In genomic region chr16:28711220-28712083, GRCh38 we compare ENCODE assay signal across 8 cellular contexts. TPM values are rescaled to one million over a fixed set of nuclear protein-coding genes. Genes with fewer than 3 reads are reported as not detected.
A peak's percentile ranks its signal among the peaks of the same experiment; 100 is the strongest.
DNase-seq lines count a peak whose midpoint lies in the region; ATAC-seq, FAIRE-seq and TF ChIP-seq lines count a peak whose summit lies in the region.
"Not testable (repeated sequence)": the region's sequence is repeated elsewhere in the genome, so short reads cannot be mapped to it uniquely, and the experiment has no call there.

Gene EIF3C, plus strand, starts transcription at chr16:28711464. Its CDS starts 223 bp downstream, at chr16:28711687.

- H2AFZ ChIP-seq in GM12878 (ENCODE audit: control insufficient read depth, low read depth, low read length) = not testable (repeated sequence)

- CTCF ChIA-PET in GM12878 (lab: Yijun Ruan, JAX) = not testable (repeated sequence)

- SMC1A ChIA-PET in GM12878 (lab: Charles Lee; ENCODE audit: uncharacterized antibody, unreplicated experiment) = not testable (repeated sequence)

- not testable (repeated sequence) for H3K4me3 ChIP-seq in GM12878, cardiac muscle cell, upper lobe of right lung

- peak within 1 kb of the TSS; percentile 76 for H3K4me3 Mint-ChIP-seq in nephron progenitor cell

- H3K9me3 ChIP-seq in GM12878 (replicated peaks; ENCODE audit: control insufficient read depth, insufficient read depth, low read length); cardiac muscle cell (ENCODE audit: low read depth); upper lobe of right lung: not testable (repeated sequence)

- intact Hi-C loops in GM12878 (cut with micrococcal nuclease; ENCODE audit: unreplicated experiment); upper lobe of right lung (cut with DNase I): not testable (repeated sequence)

- H3K4me2 ChIP-seq in GM12878 (ENCODE audit: control insufficient read depth, insufficient read depth) = not testable (repeated sequence)

- BruUV-seq in GM12878 (replicated peaks; lab: Mats Ljungman, UMichigan) = not testable (repeated sequence)

- POLR2A ChIA-PET in GM12878 (lab: Charles Lee) = not testable (repeated sequence)

- not testable (repeated sequence) for H4K20me1 ChIP-seq in GM12878 (ENCODE audit: control insufficient read depth, insufficient read depth)

- H3K27me3 Mint-ChIP-seq in nephron progenitor cell (ENCODE audit: low read depth, poor library complexity) = not testable (repeated sequence)

- H3K79me2 ChIP-seq in GM12878 (ENCODE audit: control insufficient read depth, insufficient read depth, low read length) = not testable (repeated sequence)

- not testable (repeated sequence) for H3K27ac Mint-ChIP-seq in nephron progenitor cell

- TF ChIP-seq CTCF in GM12878 (IDR thresholded peaks at IDR 0.05 in 2 of 3, conservative IDR thresholded peaks at IDR 0.05 in 1 of 3; ENCODE audit: control insufficient read depth in 2 of 3, extremely low read depth in 1 of 3, insufficient read depth in 1 of 3, low read depth in 3 of 3, low read length in 3 of 3); cardiac muscle cell (IDR thresholded peaks at IDR 0.05; ENCODE audit: low read depth, low read length); nephron progenitor cell (IDR thresholded peaks at IDR 0.05); upper lobe of right lung (IDR thresholded peaks at IDR 0.05): not testable (repeated sequence)

- TF ChIP-seq POLR2A in GM12878 (IDR thresholded peaks at IDR 0.05; ENCODE audit: low read depth, low read length) = not testable (repeated sequence)

- H3K36me3 Mint-ChIP-seq in nephron progenitor cell (ENCODE audit: low read depth) = not testable (repeated sequence)

- not testable (repeated sequence) for DNase-seq in RCC 7860 (ENCODE audit: low spot score); GM12878 (ENCODE audit: low read depth, low spot score); cardiac muscle cell (ENCODE audit: low read depth in 1 of 2, low spot score in 1 of 2); nephron progenitor cell; upper lobe of right lung

- RAD21 ChIA-PET in GM12878 (lab: Charles Lee; ENCODE audit: unreplicated experiment) = not testable (repeated sequence)

- H3K4me1 ChIP-seq in GM12878 (ENCODE audit: control insufficient read depth, insufficient read depth, low read length); cardiac muscle cell (ENCODE audit: low read depth); upper lobe of right lung: not testable (repeated sequence)

- peak; percentile 98 for ATAC-seq in GM18498 (IDR thresholded peaks at IDR 0.05; ENCODE audit: unreplicated experiment)
- peak; percentile 97 for ATAC-seq in GM21529 (IDR thresholded peaks at IDR 0.05; ENCODE audit: unreplicated experiment)
- ATAC-seq in HG03103 (IDR thresholded peaks at IDR 0.05; ENCODE audit: low read depth, unreplicated experiment) = peak; percentile 97
- peak; percentile 99 for ATAC-seq in GM12878
- ATAC-seq in upper lobe of right lung = peak; percentile 100

- H3K27ac ChIP-seq in GM12878 (ENCODE audit: control insufficient read depth, insufficient read depth); cardiac muscle cell; upper lobe of right lung: not testable (repeated sequence)

- H3K36me3 ChIP-seq in GM12878 (ENCODE audit: control insufficient read depth in 2 of 2, insufficient read depth in 2 of 2, low read length in 1 of 2); cardiac muscle cell; upper lobe of right lung: not testable (repeated sequence)

- in situ Hi-C loops in GM12878 (cut with MboI) = not testable (repeated sequence)

- TF ChIP-seq EP300 in GM12878 (IDR thresholded peaks at IDR 0.05; ENCODE audit: borderline replicate concordance in 1 of 2, control insufficient read depth in 1 of 2, low read depth in 2 of 2, low read length in 2 of 2) = not testable (repeated sequence)

- H3K4me1 Mint-ChIP-seq in nephron progenitor cell = not testable (repeated sequence)

- H3K9me3 Mint-ChIP-seq in nephron progenitor cell = not testable (repeated sequence)

- no CpG with 5 or more reads among the region's 66 CpGs for WGBS in GM12878 (ENCODE audit: insufficient coverage, insufficient replicate concordance, low lambda C conversion rate, missing lambda C conversion rate)

- not testable (repeated sequence) for H3K27me3 ChIP-seq in GM12878 (replicated peaks in 1 of 2; ENCODE audit: control insufficient read depth in 2 of 2, insufficient read depth in 2 of 2, low read length in 1 of 2); cardiac muscle cell; upper lobe of right lung

- not testable (repeated sequence) for H3K9ac ChIP-seq in GM12878 (ENCODE audit: control insufficient read depth, insufficient read depth, low read length)

- FAIRE-seq in RCC 7860 (lab: Jason Lieb, UNC) (peak; percentile 71), GM12878 (lab: Jason Lieb, UNC) (peak; percentile 97)

- TF ChIP-seq RAD21 in GM12878 (IDR thresholded peaks at IDR 0.05; ENCODE audit: insufficient read depth, low read depth, low read length) = not testable (repeated sequence)

RNA-seq across cellular contexts. Expression of gene EIF3C, which starts in this region (rescaled TPM):
- 119 and 183 TPM in 2 replicates for total RNA-seq in GM12878 (2013; cell fraction: nucleolus; rRNA removed)
- total RNA-seq in GM12878 (2014; rRNA removed) (246 and 277 TPM in 2 replicates), GM12878 (2014; rRNA removed; fragmentation: Illumina TruSeq; extraction: Trizol) (163 and 179 TPM in 2 replicates), GM12878 (2021) (528 and 555 TPM in 2 replicates), cardiac muscle cell (287 and 310 TPM in 2 replicates), upper lobe of right lung (507 TPM)
- polyA plus RNA-seq in GM12878 (2011; ENCODE audit: low read depth) = 130 TPM
- polyA plus RNA-seq in GM12878 (2011; rRNA removed) (245 and 371 TPM in 2 replicates), GM12878 (2014; fragmentation: Illumina TruSeq; extraction: Trizol) (261 and 365 TPM in 2 replicates), GM12878 (2014; fragmentation: Nextera tagmentation; extraction: Ambion mirVana) (100 to 1,000 TPM in 1 of 2 experiments, 10 to 100 TPM in 1; 70.4 to 226 TPM), GM12878 (2014; rRNA removed) (394 and 513 TPM in 2 replicates), GM12878 (2016; fragmentation: Nextera tagmentation; extraction: Ambion mirVana) (100 to 1,000 TPM; 410 to 423 TPM), cardiac muscle cell (381 and 388 TPM in 2 replicates)
- 266 and 380 TPM in 2 replicates for polyA plus RNA-seq in GM12878 (2011; cell fraction: cytosol; rRNA removed)
- polyA plus RNA-seq in GM12878 (2011; cell fraction: nucleus; rRNA removed) = 195 and 356 TPM in 2 replicates
- polyA plus RNA-seq in GM12878 (2012) = 232 and 312 TPM in 2 replicates
- 218 and 423 TPM in 2 replicates for polyA minus RNA-seq in GM12878 (2011; rRNA and poly(A)+ RNA removed)
- polyA minus RNA-seq in GM12878 (2011; cell fraction: cytosol; rRNA and poly(A)+ RNA removed) = 168 and 183 TPM in 2 replicates
- polyA minus RNA-seq in GM12878 (2011; cell fraction: nucleus; rRNA and poly(A)+ RNA removed) = 42.9 and 88.9 TPM in 2 replicates
